17 cellular contexts compared by ENCODE assay signal in the genomic region with DNA sequence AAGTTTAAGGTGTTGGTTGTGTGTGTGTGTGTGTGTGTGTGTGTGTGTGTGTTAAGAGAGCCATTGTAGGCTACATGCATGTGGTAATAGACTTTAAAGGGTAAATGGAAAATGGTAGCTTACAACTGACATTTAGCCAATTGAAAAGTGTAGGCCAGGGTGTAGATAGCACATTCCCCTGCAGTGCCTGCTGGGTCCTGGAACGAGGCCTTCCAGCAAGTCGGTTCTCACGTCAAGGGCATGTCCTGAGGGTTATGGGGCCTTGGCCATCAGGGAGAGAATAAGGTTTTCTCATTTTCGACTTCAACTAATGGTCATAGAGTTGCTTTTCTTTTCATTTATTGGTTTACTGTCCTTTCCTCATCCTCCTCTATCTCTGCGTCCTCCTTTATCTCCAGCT.
"Had no signal": no experiment of that assay in that cellular context is flagged by ENCODE, and none has a peak within 500 bp of the region (broad histone marks: within the 10 kb centered on the region; RNA-seq: fewer than 3 reads in every experiment).

No MANE protein-coding gene starts in this region.

- H3K4me1 ChIP-seq: ascending aorta, colonic mucosa, right lobe of liver had no signal

- H3K36me3 Mint-ChIP-seq: activated CD4-positive, alpha-beta memory T cell treated with anti-CD3 and anti-CD28 coated beads for 36 hours; natural killer cell; stimulated activated memory B cell treated with anti-CD40 and anti-IgM and Interleukin-4, amounts not matched to agents 10 μg/mL and 1 μg/mL and 100 μg/mL, for 72 hours had no signal

- H3K4me3 Mint-ChIP-seq: activated B cell treated with CpG ODN at 0.5 μM for 24 hours; activated CD4-positive, alpha-beta memory T cell treated with anti-CD3 and anti-CD28 coated beads for 36 hours; natural killer cell; stimulated activated memory B cell treated with anti-CD40 and anti-IgM and Interleukin-4, amounts not matched to agents 10 μg/mL and 1 μg/mL and 100 μg/mL, for 72 hours had no signal

- H3K27ac Mint-ChIP-seq: activated B cell treated with CpG ODN at 0.5 μM for 24 hours; activated CD4-positive, alpha-beta memory T cell treated with anti-CD3 and anti-CD28 coated beads for 36 hours; natural killer cell; stimulated activated memory B cell treated with anti-CD40 and anti-IgM and Interleukin-4, amounts not matched to agents 10 μg/mL and 1 μg/mL and 100 μg/mL, for 72 hours had no signal

- ATAC-seq: left colon; natural killer cell; stimulated activated memory B cell treated with anti-CD40 and anti-IgM and Interleukin-4, amounts not matched to agents 10 μg/mL and 1 μg/mL and 100 μg/mL, for 72 hours had no signal

- H3K27me3 ChIP-seq: ascending aorta, colonic mucosa, esophagus squamous epithelium, right lobe of liver had no signal

- H3K36me3 ChIP-seq: ascending aorta, colonic mucosa, esophagus squamous epithelium, right lobe of liver had no signal

- H3K27me3 Mint-ChIP-seq: activated B cell treated with CpG ODN at 0.5 μM for 24 hours; activated CD4-positive, alpha-beta memory T cell treated with anti-CD3 and anti-CD28 coated beads for 36 hours; stimulated activated memory B cell treated with anti-CD40 and anti-IgM and Interleukin-4, amounts not matched to agents 10 μg/mL and 1 μg/mL and 100 μg/mL, for 72 hours had no signal

- DNase-seq: activated B cell treated with CpG ODN at 0.5 μM for 24 hours; activated CD4-positive, alpha-beta memory T cell treated with anti-CD3 and anti-CD28 coated beads for 36 hours; activated CD8-positive, alpha-beta memory T cell treated with anti-CD3 and anti-CD28 coated beads, Interleukin-2, amount 50 U/mL, for 4 hours; activated naive CD4-positive, alpha-beta T cell treated with anti-CD3 and anti-CD28 coated beads, Interleukin-2, amount 50 U/mL, for 16 hours; colonic mucosa; esophagus squamous epithelium; foreskin fibroblast; glutamatergic neuron; left colon; mammary epithelial cell; natural killer cell; nucleus accumbens; right lobe of liver; substantia nigra; trophoblast cell had no signal

- H3K9me3 ChIP-seq: ascending aorta, colonic mucosa, esophagus squamous epithelium, right lobe of liver had no signal

- H3K9me3 Mint-ChIP-seq: activated B cell treated with CpG ODN at 0.5 μM for 24 hours; activated CD4-positive, alpha-beta memory T cell treated with anti-CD3 and anti-CD28 coated beads for 36 hours; natural killer cell; stimulated activated memory B cell treated with anti-CD40 and anti-IgM and Interleukin-4, amounts not matched to agents 10 μg/mL and 1 μg/mL and 100 μg/mL, for 72 hours had no signal

- H3K4me3 ChIP-seq: ascending aorta, colonic mucosa, esophagus squamous epithelium, right lobe of liver had no signal

- H3K27ac ChIP-seq: ascending aorta, colonic mucosa, esophagus squamous epithelium, right lobe of liver had no signal
